ENCODE assay signal across 23 cellular contexts in genomic region chr2:236287656-236288055, GRCh38. TPM values are rescaled to one million over a fixed set of nuclear protein-coding genes. Genes with fewer than 3 reads are reported as not detected.
A peak's percentile ranks its signal among the peaks of the same experiment; 100 is the strongest.
DNase-seq lines count a peak whose midpoint lies in the region; ATAC-seq, FAIRE-seq and TF ChIP-seq lines count a peak whose summit lies in the region.
"Had no signal": no experiment of that assay in that cellular context is flagged by ENCODE, and none has a peak within 500 bp of the region (broad histone marks: within the 10 kb centered on the region; RNA-seq: fewer than 3 reads in every experiment).

No MANE protein-coding gene starts in this region.

- H3K4me3 Mint-ChIP-seq in endodermal cell (no peak overlapping the region), neural progenitor cell (no peak overlapping the region)
- H3K4me3 Mint-ChIP-seq: CD4-positive, alpha-beta memory T cell had no signal

- peaks cover 27% of the 10 kb centered on the region for H3K27me3 Mint-ChIP-seq in endodermal cell (ENCODE audit: insufficient read depth)
- peaks cover 18% of the 10 kb centered on the region for H3K27me3 Mint-ChIP-seq in neural progenitor cell (ENCODE audit: insufficient read depth, low read depth)

- ATAC-seq in Right ventricle myocardium inferior = no peak
- no peak for ATAC-seq in left lung

- no peak overlapping the region for H3K4me2 ChIP-seq in neural progenitor cell

- H3K9me3 ChIP-seq in right atrium auricular region (no peaks in the 10 kb centered on the region), endodermal cell (ENCODE audit: control insufficient read depth, low read length) (no peaks in the 10 kb centered on the region), neural progenitor cell (ENCODE audit: low read depth) (no peaks in the 10 kb centered on the region), vagina (no peaks in the 10 kb centered on the region), left lung (no peaks in the 10 kb centered on the region)
- H3K9me3 ChIP-seq: A549 had no signal

- H3K79me2 ChIP-seq in neural progenitor cell (ENCODE audit: low read depth) = no peaks in the 10 kb centered on the region

- no peak for TF ChIP-seq POLR2A in vagina (IDR thresholded peaks at IDR 0.05)

- no peak overlapping the region for H3K4me3 ChIP-seq in right atrium auricular region
- H3K4me3 ChIP-seq in endodermal cell (ENCODE audit: low read length) = no peak overlapping the region
- no peak overlapping the region for H3K4me3 ChIP-seq in neural progenitor cell
- H3K4me3 ChIP-seq in vagina = no peak overlapping the region
- no peak overlapping the region for H3K4me3 ChIP-seq in left lung
- H3K4me3 ChIP-seq: A549 had no signal

- H3F3A ChIP-seq in neural progenitor cell (ENCODE audit: low read depth) = no peaks in the 10 kb centered on the region

- H3K9me3 Mint-ChIP-seq in endodermal cell (no peaks in the 10 kb centered on the region), neural progenitor cell (peaks cover 5% of the 10 kb centered on the region)

- 90 to 95% methylated on average over 6 of the region's 6 CpGs for WGBS in endodermal cell (ENCODE audit: insufficient coverage in 1 of 2, insufficient read length in 1 of 2), 2 experiments

- no peak overlapping the region for H3K27ac ChIP-seq in right atrium auricular region
- no peak overlapping the region for H3K27ac ChIP-seq in endodermal cell (ENCODE audit: low read depth, low read length)
- no peak overlapping the region for H3K27ac ChIP-seq in neural progenitor cell
- no peak overlapping the region for H3K27ac ChIP-seq in vagina
- H3K27ac ChIP-seq in left lung = no peak overlapping the region
- H3K27ac ChIP-seq: A549 had no signal

- H3K9ac ChIP-seq in endodermal cell (ENCODE audit: extremely low read depth, low read length, poor library complexity, severe bottlenecking) (no peak overlapping the region), neural progenitor cell (no peak overlapping the region)

- H3K27ac Mint-ChIP-seq in endodermal cell = no peak overlapping the region
- peak overlapping the region; percentile 72 for H3K27ac Mint-ChIP-seq in neural progenitor cell
- H3K27ac Mint-ChIP-seq: CD4-positive, alpha-beta memory T cell had no signal

- H3K4me1 Mint-ChIP-seq in endodermal cell = no peaks in the 10 kb centered on the region
- H3K4me1 Mint-ChIP-seq in neural progenitor cell = peaks cover 5% of the 10 kb centered on the region
- H3K4me1 Mint-ChIP-seq: CD4-positive, alpha-beta memory T cell had no signal

- DNase-seq in right atrium auricular region (ENCODE audit: low spot score) (peak; percentile 23), Right ventricle myocardium inferior (ENCODE audit: missing footprints) (no peak), endodermal cell (peak; percentile 17), neural progenitor cell (ENCODE audit: low spot score) (no peak), vagina (ENCODE audit: extremely low spot score in 2 of 2) (peak; percentile 34 to 61), foreskin melanocyte (no peak), GM19239 (ENCODE audit: insufficient read length, low spot score) (no peak), left lung (no peak)
- DNase-seq: 8988T; C1 segment of cervical spinal cord; Calu3; CD4-positive, alpha-beta memory T cell; COR-L47; DMS79 treated with DMSO at 0.1 percent for 48 hours; GF-D8; GOT3; HCEC 1CT had no signal

- no peaks in the 10 kb centered on the region for H3K36me3 ChIP-seq in right atrium auricular region
- H3K36me3 ChIP-seq in endodermal cell (ENCODE audit: control insufficient read depth, insufficient read depth, low read length) = no peaks in the 10 kb centered on the region
- H3K36me3 ChIP-seq in neural progenitor cell = no peaks in the 10 kb centered on the region
- H3K36me3 ChIP-seq in vagina = no peaks in the 10 kb centered on the region
- no peaks in the 10 kb centered on the region for H3K36me3 ChIP-seq in left lung

- H3K4me1 ChIP-seq in right atrium auricular region (no peaks in the 10 kb centered on the region), endodermal cell (ENCODE audit: control insufficient read depth, insufficient read depth, low read length) (no peaks in the 10 kb centered on the region), neural progenitor cell (no peaks in the 10 kb centered on the region), vagina (no peaks in the 10 kb centered on the region), left lung (no peaks in the 10 kb centered on the region)

- H4K20me1 ChIP-seq in neural progenitor cell (ENCODE audit: low read depth) = no peaks in the 10 kb centered on the region

- TF ChIP-seq CTCF in right atrium auricular region (IDR thresholded peaks at IDR 0.05) (no peak), endodermal cell (conservative IDR thresholded peaks at IDR 0.05) (no peak), neural progenitor cell (IDR thresholded peaks at IDR 0.05) (no peak), vagina (IDR thresholded peaks at IDR 0.05) (no peak), left lung (IDR thresholded peaks at IDR 0.05) (no peak)

- H3K27me3 ChIP-seq in right atrium auricular region (no peaks in the 10 kb centered on the region), endodermal cell (ENCODE audit: control insufficient read depth, insufficient read depth, low read length, poor library complexity, severe bottlenecking) (no peaks in the 10 kb centered on the region), neural progenitor cell (no peaks in the 10 kb centered on the region), vagina (no peaks in the 10 kb centered on the region), left lung (peaks cover 0 to 20% of the 10 kb centered on the region in 2 donors)

- H3K36me3 Mint-ChIP-seq in endodermal cell (ENCODE audit: low read depth) (no peaks in the 10 kb centered on the region), neural progenitor cell (no peaks in the 10 kb centered on the region)
- H3K36me3 Mint-ChIP-seq: CD4-positive, alpha-beta memory T cell had no signal

- intact Hi-C loops in Right ventricle myocardium inferior (cut with DNase I) = no loop called here
- intact Hi-C loops in vagina (cut with DNase I) = no loop called here
- intact Hi-C loops in left lung (cut with DNase I) = no loop called here

- no peak for FAIRE-seq in GM19239 (lab: Jason Lieb, UNC)
- FAIRE-seq: A549, GM12891, GM18507 had no signal

- H2AFZ ChIP-seq in neural progenitor cell (replicated peaks) = no peak overlapping the region

RNA-seq across cellular contexts. Expression of gene ASB18, which starts 23.4 kb away (rescaled TPM):
- total RNA-seq in right atrium auricular region (1 to 10 TPM; 1.9 to 7.6 TPM), Right ventricle myocardium inferior (4.6 TPM), endodermal cell (not detected), neural progenitor cell (ENCODE audit: low replicate concordance) (not detected in 2 replicates), vagina (not detected), left lung (not detected)
- polyA plus RNA-seq in endodermal cell (2013, experiment 1 of 2) = not detected
- not detected for polyA plus RNA-seq in endodermal cell (2013, experiment 2 of 2)
- total RNA-seq: Calu3; CD4-positive, alpha-beta memory T cell; Daoy; G401 had no signal
- polyA plus RNA-seq: A549; BJ; CD4-positive, alpha-beta memory T cell had no signal

Comparison
In these comparisons a context has a peak if more than half of its experiments do, and no peak if none do; other contexts are left out.
1. DNase-seq: peak in right atrium auricular region (single experiment), endodermal cell (single experiment) and vagina (2 of 2); none in Right ventricle myocardium inferior (single experiment), neural progenitor cell (single experiment), foreskin melanocyte (single experiment), GM19239 (single experiment) and left lung (0 of 2).